12 cellular contexts compared by ENCODE assay signal in genomic region chr7:30896783-30897617, GRCh38. TPM values are rescaled to one million over a fixed set of nuclear protein-coding genes. Genes with fewer than 3 reads are reported as not detected.
DNase-seq lines count a peak whose midpoint lies in the region; FAIRE-seq and TF ChIP-seq lines count a peak whose summit lies in the region.
"Had no signal": no experiment of that assay in that cellular context is flagged by ENCODE, and none has a peak within 500 bp of the region (broad histone marks: within the 10 kb centered on the region; RNA-seq: fewer than 3 reads in every experiment).

No MANE protein-coding gene starts in this region.

- peak overlapping the region; percentile 52 to 72 for H3K27ac ChIP-seq in ascending aorta
- H3K27ac ChIP-seq in skeletal muscle tissue (ENCODE audit: low read depth, low read length), result peak overlapping the region; percentile 36

- H3K36me3 ChIP-seq in ascending aorta (no peaks in the 10 kb centered on the region), skeletal muscle tissue (ENCODE audit: control insufficient read depth in 3 of 3, insufficient read depth in 3 of 3, low read length in 3 of 3) (peaks cover 0 to 2% (median 0%) of the 10 kb centered on the region in 3 donors)

- intact Hi-C loops in ascending aorta (cut with DNase I), result no loop called here

- no peaks in the 10 kb centered on the region for H3K27me3 ChIP-seq in ascending aorta
- no peaks in the 10 kb centered on the region for H3K27me3 ChIP-seq in skeletal muscle tissue (ENCODE audit: control insufficient read depth in 3 of 3, insufficient read depth in 3 of 3, low read length in 3 of 3)

- H3K4me1 ChIP-seq in ascending aorta (peaks cover 19 to 33% of the 10 kb centered on the region in 2 donors), skeletal muscle tissue (ENCODE audit: control insufficient read depth in 3 of 3, insufficient read depth in 3 of 3, low read length in 3 of 3) (peaks cover 38 to 53% (median 41%) of the 10 kb centered on the region in 3 donors)

- TF ChIP-seq CTCF in ascending aorta (IDR thresholded peaks at IDR 0.05) (no peak), D721Med (IDR thresholded peaks at IDR 0.05; ENCODE audit: insufficient read depth, missing control alignments) (no peak)

- DNase-seq in DMS53 (lab: John Stamatoyannopoulos, UW) (peak; percentile 26), DMS53 treated with DMSO at 0.1 percent for 48 hours (lab: John Stamatoyannopoulos, UW; ENCODE audit: unreplicated experiment) (no peak), ascending aorta (ENCODE audit: low spot score in 2 of 2) (no peak), kidney tubule cell (ENCODE audit: low spot score) (peak; percentile 40), D721Med (ENCODE audit: insufficient read length, low spot score) (no peak), NCI-H1048 (lab: John Stamatoyannopoulos, UW) (no peak), iPS-NIHi11 (ENCODE audit: low spot score) (no peak)
- DNase-seq: 8988T; activated CD4-positive, alpha-beta T cell treated with anti-CD3 and anti-CD28 coated beads, Interleukin-2, amount 10 ng/mL, durations not matched to agents 7 days and 5 days; CD8-positive, alpha-beta T cell; T-helper 2 cell had no signal

- H3K4me3 ChIP-seq in ascending aorta (no peak overlapping the region), skeletal muscle tissue (ENCODE audit: low read length in 3 of 3) (peak overlapping the region in 1 of 3 donors; percentile 13)

- H3K9ac ChIP-seq in skeletal muscle tissue (ENCODE audit: low read depth in 1 of 3, low read length in 3 of 3), result no peak overlapping the region

- no peaks in the 10 kb centered on the region for H3K9me3 ChIP-seq in ascending aorta
- H3K9me3 ChIP-seq in skeletal muscle tissue (ENCODE audit: control insufficient read depth in 3 of 3, low read length in 3 of 3), result no peaks in the 10 kb centered on the region

- FAIRE-seq in D721Med (lab: Jason Lieb, UNC), result no peak

RNA-seq across cellular contexts. Expression of gene AQP1, which starts 14.7 kb away (rescaled TPM):
- 2,113 TPM for total RNA-seq in ascending aorta
- 67.8 TPM for total RNA-seq in skeletal muscle tissue

Comparison
In these comparisons a context has a peak if more than half of its experiments do, and no peak if none do; other contexts are left out.
1. DNase-seq: peak in DMS53 (single experiment) and kidney tubule cell (single experiment); none in DMS53 treated with DMSO at 0.1 percent for 48 hours (single experiment), ascending aorta (0 of 2), D721Med (single experiment), NCI-H1048 (single experiment) and iPS-NIHi11 (single experiment).
2. RNA of gene AQP1, which starts 14.7 kb away (total RNA-seq): 2,113 TPM in ascending aorta (single experiment); 67.8 TPM in skeletal muscle tissue (single experiment); every median in the first group is over 10 times any median in the second.